In the genomic region with DNA sequence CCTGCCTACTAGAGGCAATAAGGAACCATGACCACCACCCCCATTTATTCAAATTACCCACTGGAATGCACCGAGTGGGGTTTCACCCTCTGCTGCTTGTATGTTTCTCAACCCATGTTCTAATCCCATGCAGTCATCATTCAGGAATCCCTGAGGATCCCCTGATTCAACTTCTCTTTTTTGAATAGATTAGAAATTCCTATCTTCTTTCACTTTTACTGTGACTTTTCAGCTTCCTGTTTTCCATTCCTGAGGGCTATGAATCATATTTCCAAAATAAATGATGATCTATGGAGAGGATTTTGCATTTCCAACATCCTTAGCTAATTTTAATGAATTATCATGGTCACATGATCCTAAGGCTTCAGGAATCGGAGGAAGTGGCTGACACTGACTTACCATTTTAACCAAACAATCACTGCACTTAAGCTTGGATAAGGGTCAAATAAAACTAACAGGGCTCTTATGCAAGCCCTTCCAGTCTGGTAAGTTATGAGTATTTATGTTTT, we compare ENCODE assay signal across 12 cellular contexts. TPM values are rescaled to one million over a fixed set of nuclear protein-coding genes. Genes with fewer than 3 reads are reported as not detected.
DNase-seq lines count a peak whose midpoint lies in the region; ATAC-seq and TF ChIP-seq lines count a peak whose summit lies in the region.
"Had no signal": no experiment of that assay in that cellular context is flagged by ENCODE, and none has a peak within 500 bp of the region (broad histone marks: within the 10 kb centered on the region; RNA-seq: fewer than 3 reads in every experiment).

No MANE protein-coding gene starts in this region.

- no peak overlapping the region for H3K4me3 Mint-ChIP-seq in activated CD4-positive, alpha-beta memory T cell treated with anti-CD3 and anti-CD28 coated beads for 36 hours
- H3K4me3 Mint-ChIP-seq: neural crest cell had no signal

- no peaks in the 10 kb centered on the region for H3K36me3 ChIP-seq in brain microvascular endothelial cell (replicated peaks)
- H3K36me3 ChIP-seq in lung (ENCODE audit: control insufficient read depth in 2 of 2, insufficient read depth in 2 of 2, low read length in 2 of 2) = peaks cover 0 to 3% of the 10 kb centered on the region in 2 donors

- H3K4me1 Mint-ChIP-seq in activated CD4-positive, alpha-beta memory T cell treated with anti-CD3 and anti-CD28 coated beads for 36 hours (ENCODE audit: low read depth) = peaks cover 8% of the 10 kb centered on the region
- H3K4me1 Mint-ChIP-seq: neural crest cell had no signal

- H3K27me3 ChIP-seq in brain microvascular endothelial cell (replicated peaks) = no peaks in the 10 kb centered on the region
- no peaks in the 10 kb centered on the region for H3K27me3 ChIP-seq in lung (ENCODE audit: control insufficient read depth, insufficient read depth)

- DNase-seq in AG09309 (ENCODE audit: low read depth) = peak; percentile 80
- DNase-seq in LHCN-M2 (ENCODE audit: low read depth) = peak; percentile 95
- DNase-seq in brain microvascular endothelial cell = peak; percentile 97
- no peak for DNase-seq in lung (ENCODE audit: low spot score)
- no peak for DNase-seq in NCI-H1092 treated with DMSO at 0.1 percent for 48 hours (lab: John Stamatoyannopoulos, UW)
- DNase-seq in cortex of kidney (lab: John Stamatoyannopoulos, UW) = no peak
- no peak for DNase-seq in activated CD4-positive, alpha-beta memory T cell treated with anti-CD3 and anti-CD28 coated beads for 36 hours
- DNase-seq: central memory CD4-positive, alpha-beta T cell; DMS153 had no signal

- H3K36me3 Mint-ChIP-seq in activated CD4-positive, alpha-beta memory T cell treated with anti-CD3 and anti-CD28 coated beads for 36 hours = peaks cover 3% of the 10 kb centered on the region

- H3K27ac ChIP-seq in brain microvascular endothelial cell (peak overlapping the region; percentile 74), lung (ENCODE audit: low read depth in 1 of 2, low read length in 1 of 2) (no peak overlapping the region)
- H3K27ac ChIP-seq: KMS-11 had no signal

- H3K27me3 Mint-ChIP-seq in activated CD4-positive, alpha-beta memory T cell treated with anti-CD3 and anti-CD28 coated beads for 36 hours = no peaks in the 10 kb centered on the region

- peaks cover 2% of the 10 kb centered on the region for H3K9me3 Mint-ChIP-seq in activated CD4-positive, alpha-beta memory T cell treated with anti-CD3 and anti-CD28 coated beads for 36 hours
- H3K9me3 Mint-ChIP-seq: neural crest cell had no signal

- peaks cover 0 to 3% of the 10 kb centered on the region in 2 donors for H3K9me3 ChIP-seq in lung (ENCODE audit: control insufficient read depth in 2 of 2, insufficient read depth in 1 of 2, low read length in 1 of 2)

- H3K4me1 ChIP-seq in lung (ENCODE audit: control insufficient read depth in 2 of 2, insufficient read depth in 2 of 2, low read length in 2 of 2) = peaks cover 0 to 2% of the 10 kb centered on the region in 2 donors

- 14 to 28% methylated on average over 2 of the region's 2 CpGs for WGBS in lung, 2 donors

- ATAC-seq in lung (ENCODE audit: insufficient read depth, low FRiP score) (peak; percentile 75), HG03460 (IDR thresholded peaks at IDR 0.05; ENCODE audit: unreplicated experiment) (no peak)

- H3K27ac Mint-ChIP-seq in activated CD4-positive, alpha-beta memory T cell treated with anti-CD3 and anti-CD28 coated beads for 36 hours = no peak overlapping the region

- intact Hi-C loops in activated CD4-positive, alpha-beta memory T cell treated with anti-CD3 and anti-CD28 coated beads for 36 hours (cut with micrococcal nuclease) = no loop called here

- TF ChIP-seq CTCF in AG09309 (IDR thresholded peaks at IDR 0.05; ENCODE audit: control insufficient read depth, insufficient read depth, low read depth, low read length, missing control alignments) (no peak), brain microvascular endothelial cell (IDR thresholded peaks at IDR 0.05; ENCODE audit: low read depth, low read length, missing control alignments) (no peak), lung (IDR thresholded peaks at IDR 0.05; ENCODE audit: control extremely low read depth, extremely low read depth) (no peak)

- POLR2A ChIA-PET in activated CD4-positive, alpha-beta memory T cell treated with anti-CD3 and anti-CD28 coated beads for 36 hours (lab: Charles Lee) = no interaction called here

- H3K4me3 ChIP-seq in AG09309 (ENCODE audit: control insufficient read depth, low read depth, low read length) (no peak overlapping the region), brain microvascular endothelial cell (ENCODE audit: low read depth, low read length) (no peak overlapping the region), lung (no peak overlapping the region)

- CTCF ChIA-PET in activated CD4-positive, alpha-beta memory T cell treated with anti-CD3 and anti-CD28 coated beads for 36 hours (lab: Charles Lee) = no interaction called here

- in situ Hi-C loops in brain microvascular endothelial cell (cut with HindIII; ENCODE audit: low pct_ligation_motif_present, low sequenced_read_pairs) = no loop called here

RNA-seq across cellular contexts. Expression of a gene that starts 19.4 kb away (rescaled TPM):
- total RNA-seq in LHCN-M2 (2014; rRNA removed) = 14.0 and 14.6 TPM in 2 replicates
- 9.5 TPM for polyA plus RNA-seq in LHCN-M2 (2012)
- 10 to 100 TPM; 38.7 to 60.4 TPM for total RNA-seq in lung
- polyA plus RNA-seq in lung = 10 to 100 TPM; 29.5 to 54.1 TPM
- 10 to 100 TPM; 53.4 to 57.5 TPM for total RNA-seq in activated CD4-positive, alpha-beta memory T cell treated with anti-CD3 and anti-CD28 coated beads for 36 hours

RNA-seq across cellular contexts. Expression of a gene that starts 57.9 kb away (rescaled TPM):
- total RNA-seq in LHCN-M2 (2014; rRNA removed) = 0.11 and 0.32 TPM in 2 replicates
- polyA plus RNA-seq in LHCN-M2 (2012) = 0.07 TPM
- 10 to 100 TPM in 1 of 2 donors, 1 to 10 TPM in 1; 5.3 to 17.1 TPM for total RNA-seq in lung
- 10 to 100 TPM in 1 of 2 donors, 1 to 10 TPM in 1; 5.3 to 11.4 TPM for polyA plus RNA-seq in lung
- 10 to 100 TPM; 11.3 to 12.2 TPM for total RNA-seq in activated CD4-positive, alpha-beta memory T cell treated with anti-CD3 and anti-CD28 coated beads for 36 hours

Comparison
In these comparisons a context has a peak if more than half of its experiments do, and no peak if none do; other contexts are left out.
1. DNase-seq: peak in AG09309 (single experiment), LHCN-M2 (single experiment) and brain microvascular endothelial cell (single experiment); none in lung (single experiment), NCI-H1092 treated with DMSO at 0.1 percent for 48 hours (single experiment), cortex of kidney (single experiment) and activated CD4-positive, alpha-beta memory T cell treated with anti-CD3 and anti-CD28 coated beads for 36 hours (single experiment).